Comparison of ENCODE assay signal across 28 cellular contexts in the genomic region with DNA sequence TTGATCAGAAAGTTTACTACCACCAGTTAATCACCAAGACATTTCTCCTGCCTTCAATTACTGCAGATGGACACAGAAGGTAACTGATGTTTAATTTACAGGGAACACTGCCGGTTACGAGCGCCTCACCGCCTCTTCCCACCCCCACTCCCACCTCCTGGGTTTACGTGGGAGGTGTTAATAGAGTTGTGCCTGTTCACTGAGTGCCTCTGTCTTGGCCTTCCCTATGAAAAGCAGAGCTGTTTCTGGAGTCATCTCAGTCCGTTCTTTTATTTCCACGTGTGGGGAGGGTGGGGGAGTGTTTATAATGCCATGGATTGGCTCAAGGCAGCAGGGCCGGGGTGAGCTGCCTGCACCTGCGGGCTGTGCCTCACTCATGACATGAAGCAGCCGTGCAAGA.
"Had no signal": no experiment of that assay in that cellular context is flagged by ENCODE, and none has a peak within 500 bp of the region (broad histone marks: within the 10 kb centered on the region; RNA-seq: fewer than 3 reads in every experiment).

No MANE protein-coding gene starts in this region.

- H3K4me1 Mint-ChIP-seq: activated CD4-positive, alpha-beta T cell treated with anti-CD3 and anti-CD28 coated beads, Interleukin-2, amount 10 ng/mL, durations not matched to agents 7 days and 5 days; activated naive CD8-positive, alpha-beta T cell treated with anti-CD3 and anti-CD28 coated beads, Interleukin-2, amount 50 U/mL, for 24 hours had no signal

- H3K9me3 Mint-ChIP-seq: activated CD4-positive, alpha-beta memory T cell treated with anti-CD3 and anti-CD28 coated beads for 36 hours; activated CD4-positive, alpha-beta T cell treated with anti-CD3 and anti-CD28 coated beads, Interleukin-2, amount 10 ng/mL, durations not matched to agents 7 days and 5 days; activated naive CD4-positive, alpha-beta T cell treated with anti-CD3 and anti-CD28 coated beads, Interleukin-2, amount 50 U/mL, for 72 hours; activated naive CD8-positive, alpha-beta T cell treated with anti-CD3 and anti-CD28 coated beads, Interleukin-2, amount 50 U/mL, for 24 hours; activated T-cell treated with anti-CD3 and anti-CD28 coated beads, Interleukin-2, amount 50 U/mL, for 4 hours had no signal

- DNase-seq: activated CD4-positive, alpha-beta memory T cell treated with anti-CD3 and anti-CD28 coated beads for 36 hours; activated CD4-positive, alpha-beta T cell treated with anti-CD3 and anti-CD28 coated beads, Interleukin-2, amount 10 ng/mL, durations not matched to agents 7 days and 5 days; activated CD4-positive, CD25-positive, alpha-beta regulatory T cell; activated CD8-positive, alpha-beta memory T cell treated with anti-CD3 and anti-CD28 coated beads for 24 hours; activated effector memory CD4-positive, alpha-beta T cell treated with anti-CD3 and anti-CD28 coated beads, Interleukin-2, amount 50 U/mL, for 16 hours; activated naive CD4-positive, alpha-beta T cell treated with Interleukin-2 at 50 U/mL for 16 hours; activated naive CD8-positive, alpha-beta T cell treated with anti-CD3 and anti-CD28 coated beads, Interleukin-2, amount 50 U/mL, for 24 hours; activated T-cell treated with anti-CD3 and anti-CD28 coated beads, Interleukin-2, amount 50 U/mL, for 4 hours; amniotic stem cell; body of pancreas; KG1; NCI-H1048; NCI-H1694; NCI-H2029; NCI-H2107; NCI-H2171 treated with DMSO at 0.1 percent for 48 hours; NCI-H345; NCI-H510A; NCI-H69; Peyer's patch; Right ventricle myocardium superior; SJCRH30; SK-N-SH; T-helper 1 cell had no signal

- H3K27me3 ChIP-seq: ascending aorta, body of pancreas, Peyer's patch, SJCRH30 had no signal

- H3K4me3 ChIP-seq: ascending aorta, body of pancreas, Peyer's patch, SJCRH30 had no signal

- H3K9me3 ChIP-seq: ascending aorta, body of pancreas, Peyer's patch, SJCRH30, SK-N-SH had no signal

- H3K36me3 ChIP-seq: ascending aorta, Peyer's patch, SJCRH30 had no signal

- H3K36me3 Mint-ChIP-seq: activated CD4-positive, alpha-beta memory T cell treated with anti-CD3 and anti-CD28 coated beads for 36 hours; activated naive CD4-positive, alpha-beta T cell treated with anti-CD3 and anti-CD28 coated beads, Interleukin-2, amount 50 U/mL, for 72 hours had no signal

- H3K27ac ChIP-seq: ascending aorta, body of pancreas, Peyer's patch, RWPE1, SJCRH30, VCaP had no signal

- H3K27ac Mint-ChIP-seq: activated CD4-positive, alpha-beta memory T cell treated with anti-CD3 and anti-CD28 coated beads for 36 hours; activated CD4-positive, alpha-beta T cell treated with anti-CD3 and anti-CD28 coated beads, Interleukin-2, amount 10 ng/mL, durations not matched to agents 7 days and 5 days; activated naive CD4-positive, alpha-beta T cell treated with anti-CD3 and anti-CD28 coated beads, Interleukin-2, amount 50 U/mL, for 72 hours; activated naive CD8-positive, alpha-beta T cell treated with anti-CD3 and anti-CD28 coated beads, Interleukin-2, amount 50 U/mL, for 24 hours had no signal

- H3K4me1 ChIP-seq: ascending aorta, body of pancreas, Peyer's patch, SJCRH30 had no signal

- H3K9ac ChIP-seq: SK-N-SH had no signal

- H3K4me2 ChIP-seq: SK-N-SH had no signal

- H3K27me3 Mint-ChIP-seq: activated CD4-positive, alpha-beta memory T cell treated with anti-CD3 and anti-CD28 coated beads for 36 hours; activated CD4-positive, alpha-beta T cell treated with anti-CD3 and anti-CD28 coated beads, Interleukin-2, amount 10 ng/mL, durations not matched to agents 7 days and 5 days; activated naive CD8-positive, alpha-beta T cell treated with anti-CD3 and anti-CD28 coated beads, Interleukin-2, amount 50 U/mL, for 24 hours had no signal

- H3K4me3 Mint-ChIP-seq: activated CD4-positive, alpha-beta memory T cell treated with anti-CD3 and anti-CD28 coated beads for 36 hours; activated CD4-positive, alpha-beta T cell treated with anti-CD3 and anti-CD28 coated beads, Interleukin-2, amount 10 ng/mL, durations not matched to agents 7 days and 5 days; activated naive CD8-positive, alpha-beta T cell treated with anti-CD3 and anti-CD28 coated beads, Interleukin-2, amount 50 U/mL, for 24 hours; activated T-cell treated with anti-CD3 and anti-CD28 coated beads, Interleukin-2, amount 50 U/mL, for 4 hours had no signal
